ENCODE assay signal across 10 cellular contexts in genomic region chr10:119025336-119025735, GRCh38. TPM values are rescaled to one million over a fixed set of nuclear protein-coding genes. Genes with fewer than 3 reads are reported as not detected.
DNase-seq lines count a peak whose midpoint lies in the region; ATAC-seq, FAIRE-seq and TF ChIP-seq lines count a peak whose summit lies in the region.
"Had no signal": no experiment of that assay in that cellular context is flagged by ENCODE, and none has a peak within 500 bp of the region (broad histone marks: within the 10 kb centered on the region; RNA-seq: fewer than 3 reads in every experiment).

No MANE protein-coding gene starts in this region.

- no peaks in the 10 kb centered on the region for H3K79me1 ChIP-seq in IMR-90 (ENCODE audit: low read depth in 1 of 2, low read length in 2 of 2)

- in situ Hi-C loops in IMR-90 (cut with MboI; ENCODE audit: low sequenced_read_pairs): loop anchor here (10.0 kb wide), 1 partner anchor 271 kb away; the partner anchor contains the start of gene CACUL1

- H4K5ac ChIP-seq in IMR-90 (ENCODE audit: low read depth, low read length): no peak overlapping the region

- no peak overlapping the region for H3K18ac ChIP-seq in IMR-90 (ENCODE audit: low read depth, low read length)

- H3K9me3 Mint-ChIP-seq in MCF 10A (ENCODE audit: unreplicated experiment) (no peaks in the 10 kb centered on the region), neural progenitor cell (no peaks in the 10 kb centered on the region)
- H3K9me3 Mint-ChIP-seq in activated naive CD8-positive, alpha-beta T cell treated with anti-CD3 and anti-CD28 coated beads for 36 hours: no peaks in the 10 kb centered on the region
- no peaks in the 10 kb centered on the region for H3K9me3 Mint-ChIP-seq in activated T-helper 1 cell treated with anti-CD3 and anti-CD28 coated beads, Interleukin-12 subunit alpha, Interleukin-12 subunit beta, Interleukin-2, Interleukin-4 antibody, amounts not matched to agents 30 ng/mL and 10 ng/mL and 1 ng/mL, durations not matched to agents 14 hours and 24 hours and 36 hours

- no peak overlapping the region; the same call in 2 of the 3 replicates for H2BK15ac ChIP-seq in IMR-90 (ENCODE audit: low read depth, low read length)

- H3K9ac ChIP-seq in IMR-90 (ENCODE audit: low read depth, low read length) (no peak overlapping the region), neural progenitor cell (no peak overlapping the region)

- H4K91ac ChIP-seq in IMR-90 (ENCODE audit: insufficient read depth, low read depth, low read length): no peak overlapping the region

- TF ChIP-seq CTCF in A549 (IDR thresholded peaks at IDR 0.05) (no peak), IMR-90 (conservative IDR thresholded peaks at IDR 0.05; ENCODE audit: low read depth, low read length) (no peak), MCF 10A (IDR thresholded peaks at IDR 0.05; ENCODE audit: unreplicated experiment) (no peak), neural progenitor cell (IDR thresholded peaks at IDR 0.05) (no peak)

- peaks cover 32% of the 10 kb centered on the region for H3K4me1 ChIP-seq in A549
- peaks cover 17% of the 10 kb centered on the region for H3K4me1 ChIP-seq in IMR-90 (ENCODE audit: control insufficient read depth, insufficient read depth, low read length)
- H3K4me1 ChIP-seq in neural progenitor cell: peaks cover 10% of the 10 kb centered on the region

- H3K14ac ChIP-seq in IMR-90 (replicated peaks; ENCODE audit: low read depth, low read length): no peak overlapping the region

- TF ChIP-seq POLR2A in A549 (IDR thresholded peaks at IDR 0.05; ENCODE audit: low read length): no peak
- no peak for TF ChIP-seq POLR2A in IMR-90 (IDR thresholded peaks at IDR 0.05; ENCODE audit: low read depth, low read length)

- H3K36me3 Mint-ChIP-seq in MCF 10A (ENCODE audit: insufficient read depth, unreplicated experiment) (no peaks in the 10 kb centered on the region), neural progenitor cell (no peaks in the 10 kb centered on the region)
- no peaks in the 10 kb centered on the region for H3K36me3 Mint-ChIP-seq in activated naive CD8-positive, alpha-beta T cell treated with anti-CD3 and anti-CD28 coated beads for 36 hours
- H3K36me3 Mint-ChIP-seq in activated T-helper 1 cell treated with anti-CD3 and anti-CD28 coated beads, Interleukin-12 subunit alpha, Interleukin-12 subunit beta, Interleukin-2, Interleukin-4 antibody, amounts not matched to agents 30 ng/mL and 10 ng/mL and 1 ng/mL, durations not matched to agents 14 hours and 24 hours and 36 hours (ENCODE audit: low read depth): no peaks in the 10 kb centered on the region

- H2AK9ac ChIP-seq in IMR-90 (replicated peaks; ENCODE audit: low read depth, low read length, poor library complexity): peak overlapping the region; percentile 33

- H2BK5ac ChIP-seq in IMR-90 (ENCODE audit: low read depth, low read length, poor library complexity, severe bottlenecking): no peak overlapping the region

- H3K4me2 ChIP-seq in A549: peak overlapping the region; percentile 33
- no peak overlapping the region for H3K4me2 ChIP-seq in IMR-90 (ENCODE audit: low read depth, low read length)
- no peak overlapping the region for H3K4me2 ChIP-seq in neural progenitor cell

- CTCF ChIA-PET in A549 (lab: Yijun Ruan, JAX) (no interaction called here), IMR-90 (lab: Yijun Ruan, JAX) (interaction anchor here (0.8 kb wide), 1 partner anchor 19 kb away, joined by 3 read pairs; no protein-coding TSS in a partner anchor), MCF 10A (lab: Yijun Ruan, JAX) (interaction anchor here (0.5 to 1.6 kb wide), 6 partner anchors 19 to 457 kb away, joined by 3 to 4 read pairs (median 3); no protein-coding TSS in a partner anchor)

- FAIRE-seq in A549 (lab: Jason Lieb, UNC): no peak

- no TSS peak for BruUV-seq in IMR-90 (replicated peaks; lab: Mats Ljungman, UMichigan)
- no TSS peak for BruUV-seq in MCF 10A (replicated peaks; lab: Mats Ljungman, UMichigan)

- no peaks in the 10 kb centered on the region for H3K27me3 Mint-ChIP-seq in MCF 10A (ENCODE audit: insufficient read depth, unreplicated experiment)
- peaks cover 6% of the 10 kb centered on the region for H3K27me3 Mint-ChIP-seq in activated naive CD8-positive, alpha-beta T cell treated with anti-CD3 and anti-CD28 coated beads for 36 hours
- H3K27me3 Mint-ChIP-seq in neural progenitor cell (ENCODE audit: insufficient read depth, low read depth): peaks cover 5% of the 10 kb centered on the region
- peaks cover 15% of the 10 kb centered on the region for H3K27me3 Mint-ChIP-seq in activated T-helper 1 cell treated with anti-CD3 and anti-CD28 coated beads, Interleukin-12 subunit alpha, Interleukin-12 subunit beta, Interleukin-2, Interleukin-4 antibody, amounts not matched to agents 30 ng/mL and 10 ng/mL and 1 ng/mL, durations not matched to agents 14 hours and 24 hours and 36 hours (ENCODE audit: insufficient read depth)
- H3K27me3 Mint-ChIP-seq: activated CD4-positive, alpha-beta T cell treated with anti-CD3 and anti-CD28 coated beads for 36 hours had no signal

- H3K27ac ChIP-seq in A549: peak overlapping the region; percentile 32 to 71; a peak in 4 of 6 replicates
- no peak overlapping the region for H3K27ac ChIP-seq in IMR-90 (ENCODE audit: insufficient read depth, low read length)
- no peak overlapping the region for H3K27ac ChIP-seq in neural progenitor cell

- POLR2A ChIA-PET in A549 (lab: Yijun Ruan, JAX): interaction anchor here (1.0 kb wide), 1 partner anchor 270 kb away, joined by 3 read pairs; the partner anchor contains the start of gene CACUL1
- POLR2A ChIA-PET in IMR-90 (lab: Charles Lee; ENCODE audit: unreplicated experiment): interaction anchor here (0.5 kb wide), 1 partner anchor 571 kb away, joined by 3 read pairs; no protein-coding TSS in a partner anchor
- POLR2A ChIA-PET in MCF 10A (lab: Yijun Ruan, JAX): interaction anchor here (0.7 to 9.0 kb wide), 3 partner anchors 19 to 272 kb away, joined by 3 to 83 read pairs (median 4); partner anchors contain the start of gene CACUL1

- no peaks in the 10 kb centered on the region for H3K9me3 ChIP-seq in A549
- H3K9me3 ChIP-seq in IMR-90 (ENCODE audit: control insufficient read depth, insufficient read depth, low read length): no peaks in the 10 kb centered on the region
- no peaks in the 10 kb centered on the region for H3K9me3 ChIP-seq in neural progenitor cell (ENCODE audit: low read depth)

- H3K27me3 ChIP-seq in IMR-90 (ENCODE audit: control insufficient read depth, insufficient read depth, low read length): peaks cover 12% of the 10 kb centered on the region
- H3K27me3 ChIP-seq in neural progenitor cell: peaks cover 5% of the 10 kb centered on the region

- H3K4me1 Mint-ChIP-seq in MCF 10A (ENCODE audit: insufficient read depth, unreplicated experiment) (peaks cover 50% of the 10 kb centered on the region), neural progenitor cell (peaks cover 13% of the 10 kb centered on the region)
- H3K4me1 Mint-ChIP-seq in activated naive CD8-positive, alpha-beta T cell treated with anti-CD3 and anti-CD28 coated beads for 36 hours: no peaks in the 10 kb centered on the region
- no peaks in the 10 kb centered on the region for H3K4me1 Mint-ChIP-seq in activated T-helper 1 cell treated with anti-CD3 and anti-CD28 coated beads, Interleukin-12 subunit alpha, Interleukin-12 subunit beta, Interleukin-2, Interleukin-4 antibody, amounts not matched to agents 30 ng/mL and 10 ng/mL and 1 ng/mL, durations not matched to agents 14 hours and 24 hours and 36 hours (ENCODE audit: low read depth)

- 0% methylated on average over 2 of the region's 7 CpGs for WGBS in A549 (ENCODE audit: missing lambda C conversion rate)
- WGBS in IMR-90 (ENCODE audit: extremely low coverage in 2 of 2, insufficient read length in 1 of 2), 2 experiments: 80% methylated on average over 1 of the region's 7 CpGs; no CpG with 5 or more reads in 1 of the 2 experiments

- no peak overlapping the region for H3K4me3 Mint-ChIP-seq in MCF 10A (ENCODE audit: unreplicated experiment)
- no peak overlapping the region for H3K4me3 Mint-ChIP-seq in activated naive CD8-positive, alpha-beta T cell treated with anti-CD3 and anti-CD28 coated beads for 36 hours
- no peak overlapping the region for H3K4me3 Mint-ChIP-seq in neural progenitor cell
- no peak overlapping the region for H3K4me3 Mint-ChIP-seq in activated T-helper 1 cell treated with anti-CD3 and anti-CD28 coated beads, Interleukin-12 subunit alpha, Interleukin-12 subunit beta, Interleukin-2, Interleukin-4 antibody, amounts not matched to agents 30 ng/mL and 10 ng/mL and 1 ng/mL, durations not matched to agents 14 hours and 24 hours and 36 hours
- H3K4me3 Mint-ChIP-seq: activated CD4-positive, alpha-beta T cell treated with anti-CD3 and anti-CD28 coated beads for 36 hours had no signal

- H3K79me2 ChIP-seq in neural progenitor cell (ENCODE audit: low read depth): no peaks in the 10 kb centered on the region

- H4K20me1 ChIP-seq in IMR-90 (ENCODE audit: insufficient read depth, low read length): peaks cover 18% of the 10 kb centered on the region
- H4K20me1 ChIP-seq in neural progenitor cell (ENCODE audit: low read depth): peaks cover 3% of the 10 kb centered on the region

- ATAC-seq in A549 (peak in 1 of 2 experiments; percentile 16; a peak in 3 of 6 replicates), IMR-90 (ENCODE audit: low read depth) (no peak), left lobe of liver (no peak)
- ATAC-seq: activated CD4-positive, alpha-beta T cell treated with anti-CD3 and anti-CD28 coated beads for 36 hours had no signal

- TF ChIP-seq EP300 in A549 (IDR thresholded peaks at IDR 0.05): no peak

- peaks cover 10% of the 10 kb centered on the region; the same call in 1 of the 2 replicates for H3K9me1 ChIP-seq in IMR-90 (ENCODE audit: insufficient read depth, low read length)

- no peak overlapping the region for H4K8ac ChIP-seq in IMR-90 (ENCODE audit: low read depth in 2 of 2, low read length in 2 of 2)

- H3K23ac ChIP-seq in IMR-90 (ENCODE audit: low read depth, low read length): no peak overlapping the region

- H3F3A ChIP-seq in neural progenitor cell (ENCODE audit: low read depth): peaks cover 13% of the 10 kb centered on the region

- DNase-seq in A549 (ENCODE audit: low read depth in 1 of 2, low spot score in 1 of 2) (no peak), IMR-90 (peak; percentile 64), MCF 10A (ENCODE audit: unreplicated experiment) (peak; percentile 88), left lobe of liver (ENCODE audit: low spot score) (peak; percentile 61), cerebellar cortex (ENCODE audit: low spot score) (no peak), neural progenitor cell (ENCODE audit: low spot score) (no peak)
- no peak for DNase-seq in activated naive CD8-positive, alpha-beta T cell treated with anti-CD3 and anti-CD28 coated beads for 36 hours
- no peak for DNase-seq in activated T-helper 1 cell treated with anti-CD3 and anti-CD28 coated beads, Interleukin-12 subunit alpha, Interleukin-12 subunit beta, Interleukin-2, Interleukin-4 antibody, amounts not matched to agents 30 ng/mL and 10 ng/mL and 1 ng/mL, durations not matched to agents 14 hours and 24 hours and 36 hours (ENCODE audit: low spot score)
- DNase-seq: activated CD4-positive, alpha-beta T cell treated with anti-CD3 and anti-CD28 coated beads for 36 hours had no signal

- no peak overlapping the region for H3K56ac ChIP-seq in IMR-90 (ENCODE audit: extremely low read depth, insufficient read depth, low read length)

- H2AFZ ChIP-seq in IMR-90 (replicated peaks; ENCODE audit: low read length, poor library complexity): peak overlapping the region; percentile 26
- H2AFZ ChIP-seq in neural progenitor cell (replicated peaks): no peak overlapping the region

- H2BK120ac ChIP-seq in IMR-90 (ENCODE audit: low read depth, low read length): no peak overlapping the region

- H2AK5ac ChIP-seq in IMR-90 (ENCODE audit: low read depth, low read length): peak overlapping the region; percentile 57; the same call in 1 of the 2 replicates

- intact Hi-C loops in IMR-90 (cut with micrococcal nuclease): loop anchor here (10.0 kb wide), 1 partner anchor 301 kb away; no protein-coding TSS in a partner anchor
- intact Hi-C loops in MCF 10A (cut with micrococcal nuclease): loop anchor here (5.0 to 10.0 kb wide), 2 partner anchors 71 to 273 kb away; partner anchors contain the start of gene CACUL1
- intact Hi-C loops in activated T-helper 1 cell treated with anti-CD3 and anti-CD28 coated beads, Interleukin-12 subunit alpha, Interleukin-12 subunit beta, Interleukin-2, Interleukin-4 antibody, amounts not matched to agents 30 ng/mL and 10 ng/mL and 1 ng/mL, durations not matched to agents 14 hours and 24 hours and 36 hours (cut with micrococcal nuclease): no loop called here

- H3K4ac ChIP-seq in IMR-90 (ENCODE audit: low read depth, low read length): 0 out of 2 replicates have a peak overlapping the region, but pooled peaks have one; percentile 13

- TF ChIP-seq RAD21 in A549 (conservative IDR thresholded peaks at IDR 0.05 in 1 of 2, IDR thresholded peaks at IDR 0.05 in 1 of 2): peak in 1 of 2 experiments; percentile 19; a peak in 2 of 5 replicates
- TF ChIP-seq RAD21 in IMR-90 (IDR thresholded peaks at IDR 0.05; ENCODE audit: low read length): no peak

- H2BK20ac ChIP-seq in IMR-90 (ENCODE audit: low read depth, low read length): no peak overlapping the region

- dilution Hi-C loops in IMR-90 (cut with HindIII; ENCODE audit: low sequenced_read_pairs, unreplicated experiment): no loop called here

- H3K4me3 ChIP-seq in A549 (no peak overlapping the region), IMR-90 (ENCODE audit: insufficient read depth, low read depth, low read length) (no peak overlapping the region), neural progenitor cell (no peak overlapping the region)

- no peak overlapping the region for H3K27ac Mint-ChIP-seq in MCF 10A (ENCODE audit: low read depth, unreplicated experiment)
- no peak overlapping the region for H3K27ac Mint-ChIP-seq in activated naive CD8-positive, alpha-beta T cell treated with anti-CD3 and anti-CD28 coated beads for 36 hours
- H3K27ac Mint-ChIP-seq in neural progenitor cell: no peak overlapping the region
- H3K27ac Mint-ChIP-seq in activated T-helper 1 cell treated with anti-CD3 and anti-CD28 coated beads, Interleukin-12 subunit alpha, Interleukin-12 subunit beta, Interleukin-2, Interleukin-4 antibody, amounts not matched to agents 30 ng/mL and 10 ng/mL and 1 ng/mL, durations not matched to agents 14 hours and 24 hours and 36 hours: no peak overlapping the region
- H3K27ac Mint-ChIP-seq: activated CD4-positive, alpha-beta T cell treated with anti-CD3 and anti-CD28 coated beads for 36 hours; progenitor cell of endocrine pancreas had no signal

- H3K36me3 ChIP-seq in IMR-90 (ENCODE audit: control insufficient read depth, insufficient read depth, low read length) (no peaks in the 10 kb centered on the region), neural progenitor cell (no peaks in the 10 kb centered on the region)

RNA-seq across cellular contexts. Expression of gene NANOS1, which starts 4.2 kb away (rescaled TPM):
- polyA plus RNA-seq in A549 (2011; rRNA removed) (2.7 and 2.9 TPM in 2 replicates), A549 (2017; fragmentation: RNase III; extraction: RNeasy Plus Mini Kit Qiagen cat#74134 plus additional on column Dnase treatment) (1.4 to 1.7 TPM (median 1.7 TPM) in 3 replicates), IMR-90 (2012; rRNA removed) (0.12 and 0.19 TPM in 2 replicates)
- 1.6 and 2.7 TPM in 2 replicates for polyA plus RNA-seq in A549 (2012; cell fraction: cytosol; rRNA removed)
- polyA plus RNA-seq in A549 (2012; cell fraction: nucleus; rRNA removed): 0.69 and 1.2 TPM in 2 replicates
- polyA minus RNA-seq in A549 (2011; rRNA and poly(A)+ RNA removed): 0.33 and 0.34 TPM in 2 replicates
- total RNA-seq in IMR-90 (2012; rRNA removed) (under 0.01 and 0.28 TPM in 2 replicates), MCF 10A (2022) (2.2 and 3.8 TPM in 2 replicates), left lobe of liver (0.05 TPM), neural progenitor cell (ENCODE audit: low replicate concordance) (10.2 and 12.4 TPM in 2 replicates)
- polyA plus RNA-seq in IMR-90 (2012; cell fraction: cytosol; rRNA removed): 0.02 and 0.51 TPM in 2 replicates
- polyA plus RNA-seq in IMR-90 (2012; cell fraction: nucleus; rRNA removed; ENCODE audit: low replicate concordance): 0.03 and 0.16 TPM in 2 replicates
- total RNA-seq in activated naive CD8-positive, alpha-beta T cell treated with anti-CD3 and anti-CD28 coated beads for 36 hours: under 1 TPM in 1 of 2 experiments, not detected in 1; 0.16 TPM
- 0.73 and 1.0 TPM in 2 replicates for total RNA-seq in activated T-helper 1 cell treated with anti-CD3 and anti-CD28 coated beads, Interleukin-12 subunit alpha, Interleukin-12 subunit beta, Interleukin-2, Interleukin-4 antibody, amounts not matched to agents 30 ng/mL and 10 ng/mL and 1 ng/mL, durations not matched to agents 14 hours and 24 hours and 36 hours

RNA-seq across cellular contexts. Expression of gene EIF3A, which starts 55.3 kb away (rescaled TPM):
- 71.0 and 134 TPM in 2 replicates for polyA plus RNA-seq in A549 (2011; rRNA removed)
- 18.8 and 19.5 TPM in 2 replicates for polyA plus RNA-seq in A549 (2012; cell fraction: cytosol; rRNA removed)
- polyA plus RNA-seq in A549 (2012; cell fraction: nucleus; rRNA removed): 18.9 and 40.6 TPM in 2 replicates
- 144 to 154 TPM (median 152 TPM) in 3 replicates for polyA plus RNA-seq in A549 (2017; fragmentation: RNase III; extraction: RNeasy Plus Mini Kit Qiagen cat#74134 plus additional on column Dnase treatment)
- 75.2 and 82.9 TPM in 2 replicates for polyA minus RNA-seq in A549 (2011; rRNA and poly(A)+ RNA removed)
- 145 and 156 TPM in 2 replicates for total RNA-seq in IMR-90 (2012; rRNA removed)
- polyA plus RNA-seq in IMR-90 (2012; rRNA removed): 39.1 and 49.6 TPM in 2 replicates
- polyA plus RNA-seq in IMR-90 (2012; cell fraction: cytosol; rRNA removed): 11.3 and 13.5 TPM in 2 replicates
- polyA plus RNA-seq in IMR-90 (2012; cell fraction: nucleus; rRNA removed; ENCODE audit: low replicate concordance): 7.7 and 33.1 TPM in 2 replicates
- total RNA-seq in MCF 10A (2022): 190 and 226 TPM in 2 replicates
- 45.7 TPM for total RNA-seq in left lobe of liver
- total RNA-seq in activated naive CD8-positive, alpha-beta T cell treated with anti-CD3 and anti-CD28 coated beads for 36 hours: 100 to 1,000 TPM; 160 to 163 TPM
- total RNA-seq in neural progenitor cell (ENCODE audit: low replicate concordance): 133 and 134 TPM in 2 replicates
- 181 and 183 TPM in 2 replicates for total RNA-seq in activated T-helper 1 cell treated with anti-CD3 and anti-CD28 coated beads, Interleukin-12 subunit alpha, Interleukin-12 subunit beta, Interleukin-2, Interleukin-4 antibody, amounts not matched to agents 30 ng/mL and 10 ng/mL and 1 ng/mL, durations not matched to agents 14 hours and 24 hours and 36 hours

Comparison
In these comparisons a context has a peak if more than half of its experiments do, and no peak if none do; other contexts are left out.
1. DNase-seq: peak in IMR-90 (single experiment), MCF 10A (single experiment) and left lobe of liver (single experiment); none in A549 (0 of 2), activated naive CD8-positive, alpha-beta T cell treated with anti-CD3 and anti-CD28 coated beads for 36 hours (single experiment), cerebellar cortex (single experiment), neural progenitor cell (single experiment) and activated T-helper 1 cell treated with anti-CD3 and anti-CD28 coated beads, Interleukin-12 subunit alpha, Interleukin-12 subunit beta, Interleukin-2, Interleukin-4 antibody, amounts not matched to agents 30 ng/mL and 10 ng/mL and 1 ng/mL, durations not matched to agents 14 hours and 24 hours and 36 hours (single experiment).
2. H3K27ac ChIP-seq: peak in A549 (2 of 2); none in IMR-90 (single experiment) and neural progenitor cell (single experiment).